ENCODE assay signal across 22 cellular contexts in the genomic region with DNA sequence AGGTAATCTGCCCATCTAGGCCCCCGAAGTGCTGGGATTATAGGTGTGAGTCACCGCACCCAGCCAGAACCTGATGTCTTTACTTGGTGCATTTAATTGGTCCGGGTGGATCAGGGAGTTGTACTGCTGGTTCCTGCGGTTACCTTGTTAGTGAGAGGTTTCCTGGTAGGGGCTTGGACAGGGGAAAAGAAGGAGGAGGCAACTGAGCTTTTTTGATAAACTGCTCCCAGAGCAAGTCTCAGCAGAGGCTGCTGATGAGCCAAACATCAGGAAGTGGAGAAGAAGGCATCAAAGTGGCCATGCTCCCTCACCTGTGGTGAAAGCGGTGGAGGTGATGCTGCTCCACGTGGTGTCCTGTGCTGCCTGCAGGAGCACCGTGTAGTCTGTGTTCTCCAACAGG.
"Had no signal": no experiment of that assay in that cellular context is flagged by ENCODE, and none has a peak within 500 bp of the region (broad histone marks: within the 10 kb centered on the region; RNA-seq: fewer than 3 reads in every experiment).

No MANE protein-coding gene starts in this region.

- H3K27ac ChIP-seq: left ventricle myocardium inferior, ovary, prostate gland, skin epidermis, suprapubic skin, thoracic aorta, tibial artery, vagina had no signal

- DNase-seq: hypothalamus; immature natural killer cell; left ventricle myocardium inferior; midbrain; mucosa of descending colon; naive thymus-derived CD4-positive, alpha-beta T cell; ovary; retina; right cardiac atrium; stimulated activated CD4-positive, alpha-beta T cell treated with anti-CD3 and anti-CD28 coated beads, Interleukin-4, amount 100 ng/mL, for 24 hours; stimulated activated naive CD4-positive, alpha-beta T cell; tibial artery had no signal

- H3K4me3 ChIP-seq: left ventricle myocardium inferior, lung, mucosa of descending colon, ovary, prostate gland, skin epidermis, suprapubic skin, thoracic aorta, tibial artery, vagina had no signal

- H3K4me1 ChIP-seq: left ventricle myocardium inferior, prostate gland, suprapubic skin, tibial artery, vagina had no signal

- H3K27me3 ChIP-seq: ovary, tibial artery, vagina had no signal

- H3K9me3 ChIP-seq: mucosa of descending colon, ovary, prostate gland, suprapubic skin, thoracic aorta, tibial artery, vagina had no signal

- H3K36me3 ChIP-seq: left ventricle myocardium inferior, ovary, prostate gland, suprapubic skin, thoracic aorta, tibial artery, vagina had no signal

- FAIRE-seq: islet of Langerhans had no signal

- ATAC-seq: mucosa of descending colon; naive thymus-derived CD4-positive, alpha-beta T cell; natural killer cell treated with Interleukin-12 subunit alpha and Interleukin-12 subunit beta and Interleukin-15 and Interleukin-18, amount 100 ng/mL, for 72 hours; right cardiac atrium; sciatic nerve; stimulated activated effector memory CD8-positive, alpha-beta T cell treated with anti-CD3 and anti-CD28 coated beads, Interleukin-12 subunit alpha, Interleukin-12 subunit beta, amount 100 ng/mL, for 72 hours had no signal
